Comparison of ENCODE assay signal across 4 cellular contexts in the genomic region with DNA sequence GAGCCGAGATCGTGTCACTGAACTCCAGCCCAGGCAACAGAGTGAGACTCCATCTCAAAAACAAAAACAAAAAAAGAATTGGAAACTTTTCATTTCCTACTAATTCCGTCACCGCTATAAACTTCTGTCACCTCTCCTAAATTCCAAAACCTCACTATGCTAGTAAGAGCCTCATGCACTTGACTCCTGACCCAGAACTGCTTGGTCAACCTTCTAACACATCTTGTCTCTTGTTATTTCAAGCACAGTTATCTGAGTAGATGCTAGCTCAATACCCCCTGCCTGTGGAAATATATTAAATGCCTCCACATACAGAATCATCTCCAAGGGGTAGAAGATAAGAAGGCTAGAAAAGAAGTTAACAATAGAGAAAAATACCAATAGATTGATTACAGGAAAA.
"Had no signal": no experiment of that assay in that cellular context is flagged by ENCODE, and none has a peak within 500 bp of the region (broad histone marks: within the 10 kb centered on the region; RNA-seq: fewer than 3 reads in every experiment).

No MANE protein-coding gene starts in this region.

- H3K27ac ChIP-seq: HL-60 had no signal

- H3K4me3 ChIP-seq: K562 had no signal

- DNase-seq: IMR-90, KBM-7 had no signal
